Comparison of ENCODE assay signal across 8 cellular contexts in the genomic region with DNA sequence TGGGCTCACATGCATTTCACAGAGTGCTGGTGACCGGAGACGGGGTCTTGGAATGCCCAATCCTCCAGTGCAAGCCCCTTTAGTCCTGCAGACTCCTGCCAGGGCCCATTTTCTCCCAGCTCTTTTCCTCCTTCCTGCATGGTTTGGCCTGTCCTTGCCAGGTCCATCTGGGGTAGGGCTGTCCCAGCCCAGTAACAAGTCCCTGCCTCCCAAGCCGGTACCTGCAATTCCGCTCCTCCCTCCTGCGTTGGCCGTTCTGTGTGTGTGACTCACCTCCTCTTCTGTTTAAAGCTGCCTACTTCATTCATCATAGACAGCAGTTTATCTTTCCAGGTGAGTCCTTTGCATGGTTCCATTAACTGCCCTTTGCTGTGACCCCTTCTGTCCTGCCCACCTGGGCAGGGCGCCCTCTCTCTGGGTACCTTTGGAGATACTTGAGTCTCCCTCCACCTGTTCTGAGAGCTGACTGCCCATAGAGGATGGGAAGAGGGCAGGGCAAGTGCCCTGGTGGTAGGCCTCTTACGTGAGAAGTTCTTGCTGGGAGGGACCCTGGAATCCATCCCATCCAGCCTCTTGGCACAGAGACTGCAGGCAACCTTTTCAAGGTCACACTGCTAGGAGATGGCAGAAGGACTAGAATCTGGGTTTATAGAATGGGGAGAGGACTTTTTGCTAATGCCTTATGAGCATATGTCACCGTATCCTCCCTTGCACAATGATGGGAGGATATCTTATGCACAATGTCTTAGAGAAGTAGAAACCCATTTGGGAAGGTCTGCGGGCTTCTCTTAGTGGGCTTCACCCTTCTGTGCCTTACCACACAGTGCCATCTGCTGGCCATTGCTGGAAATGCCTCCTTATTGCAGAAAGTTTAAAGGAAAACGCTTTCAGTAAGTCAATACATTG. TPM values are rescaled to one million over a fixed set of nuclear protein-coding genes. Genes with fewer than 3 reads are reported as not detected.
DNase-seq lines count a peak whose midpoint lies in the region; ATAC-seq and TF ChIP-seq lines count a peak whose summit lies in the region.

No MANE protein-coding gene starts in this region.

- H3K27me3 ChIP-seq in CD8-positive, alpha-beta memory T cell (ENCODE audit: insufficient read depth, low read length, poor library complexity, severe bottlenecking): no peaks in the 10 kb centered on the region

- no peak for ATAC-seq in GM21526 (IDR thresholded peaks at IDR 0.05; ENCODE audit: low FRiP score, unreplicated experiment)

- no peak overlapping the region for H3K4me3 Mint-ChIP-seq in CD8-positive, alpha-beta memory T cell

- no peaks in the 10 kb centered on the region for H3K27me3 Mint-ChIP-seq in CD8-positive, alpha-beta memory T cell

- peaks cover 2% of the 10 kb centered on the region for H3K36me3 ChIP-seq in CD8-positive, alpha-beta memory T cell (ENCODE audit: insufficient read depth, low read length)

- H3K4me3 ChIP-seq in CD8-positive, alpha-beta memory T cell (ENCODE audit: low read length): no peak overlapping the region

- H3K27ac Mint-ChIP-seq in CD8-positive, alpha-beta memory T cell: peak overlapping the region in 3 of 8 donors; percentile 42 to 78 (median 55)

- peaks cover 0 to 43% (median 12%) of the 10 kb centered on the region in 3 donors for H3K36me3 Mint-ChIP-seq in CD8-positive, alpha-beta memory T cell

- TF ChIP-seq POLR2A in erythroblast (IDR thresholded peaks at IDR 0.05; ENCODE audit: low read length): no peak

- no peaks in the 10 kb centered on the region for H3K9me3 Mint-ChIP-seq in CD8-positive, alpha-beta memory T cell

- H3K4me1 Mint-ChIP-seq in CD8-positive, alpha-beta memory T cell: peaks cover 4 to 6% (median 4%) of the 10 kb centered on the region in 3 donors

- H3K27ac ChIP-seq in CD8-positive, alpha-beta memory T cell (ENCODE audit: low read depth, low read length): no peak overlapping the region

- H3K9me3 ChIP-seq in CD8-positive, alpha-beta memory T cell (ENCODE audit: low read length): no peaks in the 10 kb centered on the region

- CTCF ChIA-PET in CD8-positive, alpha-beta memory T cell (lab: Charles Lee): interaction anchor here (0.7 to 11.8 kb wide), 27 partner anchors 7 to 365 kb away, joined by 3 to 161 read pairs (median 5); no protein-coding TSS in a partner anchor

- no peaks in the 10 kb centered on the region for H3K4me1 ChIP-seq in CD8-positive, alpha-beta memory T cell (ENCODE audit: insufficient read depth, low read length)

- peak; percentile 61 to 86 (median 74) for DNase-seq in CD8-positive, alpha-beta memory T cell
- DNase-seq in HS-27A (ENCODE audit: low read depth) (peak; percentile 29), OCI-M1 (lab: John Stamatoyannopoulos, UW) (peak; percentile 97), activated T-cell treated with anti-CD3 and anti-CD28 coated beads for 24 hours (ENCODE audit: low read depth) (peak; percentile 73), erythroblast (lab: John Stamatoyannopoulos, UW) (peak; percentile 88 to 93), mucosa of gallbladder (ENCODE audit: low spot score) (peak; percentile 84)
- DNase-seq in stimulated activated CD8-positive, alpha-beta memory T cell treated with anti-CD3 and anti-CD28 coated beads, Interleukin-7, amount 100 ng/mL, for 1 hour (ENCODE audit: low read depth in 2 of 2): peak; percentile 70 to 87

- POLR2A ChIA-PET in CD8-positive, alpha-beta memory T cell (lab: Charles Lee): no interaction called here

RNA-seq across cellular contexts. Expression of a gene that starts 29.7 kb away (rescaled TPM):
- 1 to 10 TPM; 9.8 to 9.9 TPM for total RNA-seq in CD8-positive, alpha-beta memory T cell
- 9.3 TPM for polyA plus RNA-seq in CD8-positive, alpha-beta memory T cell
- 103 TPM for total RNA-seq in mucosa of gallbladder

Comparison
In these comparisons a context has a peak if more than half of its experiments do, and no peak if none do; other contexts are left out.
1. DNase-seq: peak in every context shown above with its lines; median percentile 97 in OCI-M1; 90 in erythroblast; 84 in mucosa of gallbladder; 78 in stimulated activated CD8-positive, alpha-beta memory T cell treated with anti-CD3 and anti-CD28 coated beads, Interleukin-7, amount 100 ng/mL, for 1 hour; 74 in CD8-positive, alpha-beta memory T cell; 73 in activated T-cell treated with anti-CD3 and anti-CD28 coated beads for 24 hours; 29 in HS-27A.